In the genomic region with DNA sequence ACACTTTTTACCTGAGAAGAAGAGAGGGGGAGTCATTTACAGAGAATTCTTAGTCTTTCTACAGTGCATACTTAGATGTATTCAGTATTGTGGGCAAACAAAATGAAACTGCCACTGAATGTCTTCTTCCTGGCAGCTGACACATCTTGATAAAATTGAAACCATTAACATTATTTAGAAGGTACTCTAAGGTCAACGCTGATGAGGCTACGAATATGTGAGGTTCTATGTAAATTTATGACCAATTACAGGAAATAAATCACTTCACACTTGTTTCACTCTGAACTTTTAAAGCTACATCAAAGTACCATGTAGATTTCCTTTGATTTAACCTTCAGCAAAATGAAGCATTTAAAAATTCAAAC, we compare ENCODE assay signal across 8 cellular contexts. TPM values are rescaled to one million over a fixed set of nuclear protein-coding genes. Genes with fewer than 3 reads are reported as not detected.
A peak's percentile ranks its signal among the peaks of the same experiment; 100 is the strongest.
DNase-seq lines count a peak whose midpoint lies in the region; ATAC-seq and TF ChIP-seq lines count a peak whose summit lies in the region.

No MANE protein-coding gene starts in this region.

- TF ChIP-seq CTCF in GM12864 (IDR thresholded peaks at IDR 0.05; ENCODE audit: low read depth, low read length, missing control alignments) = no peak
- TF ChIP-seq CTCF in GM20000 (IDR thresholded peaks at IDR 0.05; ENCODE audit: extremely low read depth, missing control alignments) = no peak

- ATAC-seq in HG03442 (IDR thresholded peaks at IDR 0.05; ENCODE audit: unreplicated experiment) = peak; percentile 62

- no peak overlapping the region; the same call in 1 of the 2 replicates for H3K4me3 ChIP-seq in GM12864 (ENCODE audit: low read depth, low read length)

- DNase-seq in GM12864 (ENCODE audit: low read depth) (peak; percentile 62), GM20000 (ENCODE audit: low spot score) (peak; percentile 56), dermis blood vessel endothelial cell (peak; percentile 40), LoVo (ENCODE audit: low spot score) (no peak), cerebellar nuclear complex (lab: John Stamatoyannopoulos, UW) (no peak), NCI-H1105 treated with DMSO at 0.1 percent for 48 hours (lab: John Stamatoyannopoulos, UW) (no peak)
- no peak for DNase-seq in NK-92 treated with Interleukin-12 subunit alpha and Interleukin-12 subunit beta, amount 100 ng/mL, for 24 hours (lab: John Stamatoyannopoulos, UW)

RNA-seq across cellular contexts. Expression of gene GFI1, which starts 51.3 kb away (rescaled TPM):
- total RNA-seq in dermis blood vessel endothelial cell = under 0.01 TPM in 1 of 2 replicates, not detected in the other

Comparison
In these comparisons a context has a peak if more than half of its experiments do, and no peak if none do; other contexts are left out.
1. DNase-seq: peak in GM12864 (single experiment), GM20000 (single experiment) and dermis blood vessel endothelial cell (single experiment); none in NK-92 treated with Interleukin-12 subunit alpha and Interleukin-12 subunit beta, amount 100 ng/mL, for 24 hours (single experiment), LoVo (single experiment), cerebellar nuclear complex (0 of 2) and NCI-H1105 treated with DMSO at 0.1 percent for 48 hours (single experiment).